8 cellular contexts compared by ENCODE assay signal in the genomic region with DNA sequence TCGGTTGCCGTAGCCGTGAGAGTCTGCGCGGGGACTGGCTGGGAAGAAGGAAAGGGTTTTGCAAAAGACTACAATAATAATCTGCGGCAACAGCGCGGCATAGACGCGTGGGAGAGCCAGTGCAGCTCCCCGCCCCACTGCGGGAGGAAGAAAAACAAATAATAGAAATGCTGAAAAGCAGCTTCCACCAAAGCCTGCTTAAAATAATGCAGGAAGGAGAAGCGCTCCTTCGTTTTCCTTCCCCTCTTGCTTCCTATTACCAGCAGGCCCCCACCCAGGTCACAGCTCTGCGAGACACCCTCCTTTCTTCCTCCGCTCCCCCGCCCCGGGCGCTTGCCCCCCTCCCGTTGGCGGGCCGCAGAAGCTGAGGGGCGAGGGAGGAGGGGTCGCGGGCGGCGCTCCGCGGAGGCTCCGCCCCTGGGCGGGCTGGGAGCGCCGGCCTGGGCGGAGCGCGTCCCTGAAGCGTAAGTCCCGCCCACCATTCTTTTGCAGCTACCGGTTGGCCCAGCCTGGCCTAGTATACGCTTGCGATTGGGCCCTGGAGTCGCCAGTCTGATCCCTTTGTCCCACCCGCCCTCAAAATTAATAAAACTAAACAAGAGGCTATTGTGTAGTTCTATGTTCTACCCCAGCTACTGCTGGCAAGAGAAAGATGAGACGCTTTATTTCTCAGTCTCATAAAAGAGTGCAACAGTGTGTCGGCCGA. TPM values are rescaled to one million over a fixed set of nuclear protein-coding genes. Genes with fewer than 3 reads are reported as not detected.
DNase-seq lines count a peak whose midpoint lies in the region; ATAC-seq and TF ChIP-seq lines count a peak whose summit lies in the region.

No MANE protein-coding gene starts in this region.

- intact Hi-C loops in lower leg skin (cut with DNase I; ENCODE audit: low total_unique reads), result no loop called here

- peak overlapping the region; percentile 52 for H3K4me3 ChIP-seq in lower leg skin (ENCODE audit: low read depth, poor library complexity, severe bottlenecking)

- DNase-seq in AG09319 (ENCODE audit: extremely low read depth, low read depth), result peak; percentile 72
- peak; percentile 73 for DNase-seq in NCI-H446 treated with DMSO at 0.1 percent for 48 hours (lab: John Stamatoyannopoulos, UW)
- peak; percentile 28 to 61 for DNase-seq in activated CD4-positive, alpha-beta T cell treated with anti-CD3 and anti-CD28 coated beads, Interleukin-2, amount 50 U/mL, for 24 hours (ENCODE audit: low read depth in 1 of 2, low spot score in 1 of 2)
- DNase-seq in dermis microvascular lymphatic vessel endothelial cell (ENCODE audit: low read depth in 2 of 2), result peak; percentile 66 to 74
- peak; percentile 80 to 94 for DNase-seq in lower leg skin (ENCODE audit: low spot score in 2 of 2)
- peak; percentile 59 to 76 for DNase-seq in stimulated activated CD4-positive, alpha-beta T cell treated with anti-CD3 and anti-CD28 coated beads, Interleukin-4, amount 100 ng/mL, for 4 hours

- 0 to 16% methylated on average over 34 to 45 of the region's 46 CpGs for WGBS in lower leg skin, 2 donors

- no peak for TF ChIP-seq CTCF in AG09319 (IDR thresholded peaks at IDR 0.05; ENCODE audit: low read depth, low read length)
- TF ChIP-seq CTCF in lower leg skin (IDR thresholded peaks at IDR 0.05), result no peak

- ATAC-seq in GM19043 (IDR thresholded peaks at IDR 0.05; ENCODE audit: low read depth, unreplicated experiment), result peak; percentile 87
- peak; percentile 91 for ATAC-seq in HG03378 (IDR thresholded peaks at IDR 0.05; ENCODE audit: unreplicated experiment)

- no peak for TF ChIP-seq POLR2A in lower leg skin (IDR thresholded peaks at IDR 0.05)

RNA-seq across cellular contexts. Expression of a gene that starts 0.6 kb away (rescaled TPM):
- total RNA-seq in dermis microvascular lymphatic vessel endothelial cell (2.6 and 10.9 TPM in 2 replicates), lower leg skin (10 to 100 TPM in 2 of 4 donors, 1 to 10 TPM in 2; 2.7 to 13.9 (median 10.3) TPM)

Comparison
In these comparisons a context has a peak if more than half of its experiments do, and no peak if none do; other contexts are left out.
1. Peak in every context shown above with its lines: DNase-seq, ATAC-seq and H3K4me3 ChIP-seq.